22 cellular contexts compared by ENCODE assay signal in the genomic region with DNA sequence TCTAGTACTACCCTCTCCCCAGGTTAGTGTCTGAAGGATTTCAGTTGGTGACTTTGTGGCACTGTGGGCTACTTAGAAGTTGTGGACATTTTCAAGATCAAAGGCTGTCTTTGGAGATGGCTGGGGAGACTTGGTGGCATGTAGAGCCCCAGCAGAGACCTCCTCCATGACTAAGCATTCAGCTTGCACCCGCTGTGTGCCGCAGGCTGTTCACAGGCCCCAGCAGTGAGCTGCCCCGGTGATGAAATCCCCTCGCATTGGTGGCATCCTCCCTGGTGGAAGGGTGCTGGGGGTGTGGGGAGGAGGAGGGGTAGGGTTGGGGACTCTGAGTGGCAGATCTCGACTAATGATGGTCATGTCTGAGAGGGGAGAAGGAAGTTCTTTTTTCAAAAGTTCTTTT.
DNase-seq lines count a peak whose midpoint lies in the region; ATAC-seq and TF ChIP-seq lines count a peak whose summit lies in the region.
"Had no signal": no experiment of that assay in that cellular context is flagged by ENCODE, and none has a peak within 500 bp of the region (broad histone marks: within the 10 kb centered on the region; RNA-seq: fewer than 3 reads in every experiment).

No MANE protein-coding gene starts in this region.

- peaks cover 19% of the 10 kb centered on the region for H3K4me1 Mint-ChIP-seq in WTC11
- H3K4me1 Mint-ChIP-seq in nephron = peaks cover 74% of the 10 kb centered on the region

- no peak for ATAC-seq in heart left ventricle
- no peak for ATAC-seq in WTC11
- no peak for ATAC-seq in GM19035 (IDR thresholded peaks at IDR 0.05; ENCODE audit: unreplicated experiment)
- ATAC-seq: stimulated activated naive CD8-positive, alpha-beta T cell treated with anti-CD3 and anti-CD28 coated beads, Interleukin-15, Interleukin-2, amounts not matched to agents 100 U/mL and 50 U/mL, for 24 hours had no signal

- H3K27me3 ChIP-seq in heart left ventricle = no peaks in the 10 kb centered on the region
- H3K27me3 ChIP-seq: brain microvascular endothelial cell, transverse colon had no signal

- H3K36me3 Mint-ChIP-seq in WTC11 = no peaks in the 10 kb centered on the region
- H3K36me3 Mint-ChIP-seq in nephron (ENCODE audit: low read depth) = peaks cover 3% of the 10 kb centered on the region

- no peak overlapping the region for H3K4me3 ChIP-seq in heart left ventricle
- H3K4me3 ChIP-seq: transverse colon had no signal

- intact Hi-C loops in heart left ventricle (cut with DNase I) (loop anchor here in 4 of 10 donors (5.0 kb wide), 2 partner anchors 34 to 49 kb away; no protein-coding TSS in a partner anchor), cardiac septum (cut with DNase I) (no loop called here)

- no peak for TF ChIP-seq CTCF in heart left ventricle (IDR thresholded peaks at IDR 0.05)
- no peak for TF ChIP-seq CTCF in WTC11 (IDR thresholded peaks at IDR 0.05)
- no peak for TF ChIP-seq CTCF in nephron (IDR thresholded peaks at IDR 0.05; ENCODE audit: unreplicated experiment in 3 of 3)

- H3K27me3 Mint-ChIP-seq in WTC11 (ENCODE audit: low read depth) = no peaks in the 10 kb centered on the region
- peaks cover 4% of the 10 kb centered on the region for H3K27me3 Mint-ChIP-seq in nephron (ENCODE audit: low read depth)

- H3K27ac ChIP-seq in heart left ventricle = peak overlapping the region; percentile 84 to 100 (median 94)
- H3K27ac ChIP-seq: brain microvascular endothelial cell had no signal

- POLR2A ChIA-PET in WTC11 (lab: Charles Lee) = no interaction called here

- H3K4me3 Mint-ChIP-seq in WTC11 (no peak overlapping the region), nephron (no peak overlapping the region)
- H3K4me3 Mint-ChIP-seq: activated T-helper 1 cell treated with anti-CD3 and anti-CD28 coated beads, Interleukin-12 subunit alpha, Interleukin-12 subunit beta, Interleukin-2, Interleukin-4 antibody, amounts not matched to agents 30 ng/mL and 10 ng/mL and 1 ng/mL, durations not matched to agents 14 hours and 24 hours and 36 hours; endodermal cell had no signal

- peak overlapping the region; percentile 79; the same call in 1 of the 2 replicates for H3K27ac Mint-ChIP-seq in WTC11
- peak overlapping the region in 2 of 3 experiments; percentile 67 to 84 for H3K27ac Mint-ChIP-seq in nephron
- H3K27ac Mint-ChIP-seq: activated T-helper 1 cell treated with anti-CD3 and anti-CD28 coated beads, Interleukin-12 subunit alpha, Interleukin-12 subunit beta, Interleukin-2, Interleukin-4 antibody, amounts not matched to agents 30 ng/mL and 10 ng/mL and 1 ng/mL, durations not matched to agents 14 hours and 24 hours and 36 hours had no signal

- 47 to 79% (median 56%) methylated on average over 5 of the region's 5 CpGs for WGBS in heart left ventricle, 4 donors

- no peaks in the 10 kb centered on the region for H3K9me3 ChIP-seq in heart left ventricle
- H3K9me3 ChIP-seq: transverse colon had no signal

- H3K9me3 Mint-ChIP-seq in WTC11 = no peaks in the 10 kb centered on the region
- no peaks in the 10 kb centered on the region for H3K9me3 Mint-ChIP-seq in nephron
- H3K9me3 Mint-ChIP-seq: activated T-helper 1 cell treated with anti-CD3 and anti-CD28 coated beads, Interleukin-12 subunit alpha, Interleukin-12 subunit beta, Interleukin-2, Interleukin-4 antibody, amounts not matched to agents 30 ng/mL and 10 ng/mL and 1 ng/mL, durations not matched to agents 14 hours and 24 hours and 36 hours; endodermal cell had no signal

- peak in 1 of 5 donors; percentile 63 for DNase-seq in heart left ventricle
- DNase-seq in cardiac septum (ENCODE audit: low spot score) = no peak
- DNase-seq in WTC11 (ENCODE audit: low spot score) = no peak
- DNase-seq in foreskin melanocyte = no peak
- DNase-seq in NCI-H146 treated with DMSO at 0.1 percent for 48 hours (lab: John Stamatoyannopoulos, UW; ENCODE audit: unreplicated experiment) = no peak
- no peak for DNase-seq in activated CD4-positive, CD25-positive, alpha-beta regulatory T cell (lab: John Stamatoyannopoulos, UW)
- DNase-seq: activated CD4-positive, alpha-beta T cell treated with anti-CD3 and anti-CD28 coated beads for 1 hour; brain microvascular endothelial cell; EL; endodermal cell; mesenchymal stem cell; NCI-H1417; NK-92 treated with Interleukin-12 subunit alpha and Interleukin-12 subunit beta, amount 100 ng/mL, for 24 hours; occipital lobe; stimulated activated CD4-positive, alpha-beta T cell treated with anti-CD3 and anti-CD28 coated beads, Interleukin-12 subunit alpha, Interleukin-12 subunit beta, amount 100 ng/mL, for 4 hours; stimulated activated CD4-positive, alpha-beta T cell treated with anti-CD3 and anti-CD28 coated beads, Interleukin-4, amount 100 ng/mL, for 4 hours; stimulated activated naive CD8-positive, alpha-beta T cell treated with anti-CD3 and anti-CD28 coated beads, Interleukin-15, Interleukin-2, amounts not matched to agents 100 U/mL and 50 U/mL, for 24 hours; T1000; transverse colon had no signal

- CTCF ChIA-PET in WTC11 (lab: Charles Lee) = interaction anchor here (1.3 kb wide), 1 partner anchor 24 kb away, joined by 8 read pairs; no protein-coding TSS in a partner anchor

- H3K4me1 ChIP-seq in heart left ventricle = peaks cover 15 to 99% (median 88%) of the 10 kb centered on the region in 12 donors

- no peaks in the 10 kb centered on the region for H3K36me3 ChIP-seq in heart left ventricle
- H3K36me3 ChIP-seq: brain microvascular endothelial cell, transverse colon had no signal

- TF ChIP-seq POLR2A in heart left ventricle (IDR thresholded peaks at IDR 0.05) = no peak

TF ChIP-seq in WTC11, 78 proteins besides CTCF, POLR2A, EP300 and RAD21 (continues in another document):
- TF ChIP-seq IRF2 (CRISPR knock-in tag; IDR thresholded peaks at IDR 0.05; ENCODE audit: borderline replicate concordance, low read depth) (no peak), OVOL2 (CRISPR knock-in tag; IDR thresholded peaks at IDR 0.05; ENCODE audit: borderline replicate concordance) (no peak), CREB1 (CRISPR knock-in tag; IDR thresholded peaks at IDR 0.05) (no peak), JUN (CRISPR knock-in tag; IDR thresholded peaks at IDR 0.05) (no peak)
- TF ChIP-seq, protein P1, sequence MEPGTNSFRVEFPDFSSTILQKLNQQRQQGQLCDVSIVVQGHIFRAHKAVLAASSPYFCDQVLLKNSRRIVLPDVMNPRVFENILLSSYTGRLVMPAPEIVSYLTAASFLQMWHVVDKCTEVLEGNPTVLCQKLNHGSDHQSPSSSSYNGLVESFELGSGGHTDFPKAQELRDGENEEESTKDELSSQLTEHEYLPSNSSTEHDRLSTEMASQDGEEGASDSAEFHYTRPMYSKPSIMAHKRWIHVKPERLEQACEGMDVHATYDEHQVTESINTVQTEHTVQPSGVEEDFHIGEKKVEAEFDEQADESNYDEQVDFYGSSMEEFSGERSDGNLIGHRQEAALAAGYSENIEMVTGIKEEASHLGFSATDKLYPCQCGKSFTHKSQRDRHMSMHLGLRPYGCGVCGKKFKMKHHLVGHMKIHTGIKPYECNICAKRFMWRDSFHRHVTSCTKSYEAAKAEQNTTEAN (CRISPR knock-in tag; IDR thresholded peaks at IDR 0.05) = no peak
- TF ChIP-seq, protein P2, sequence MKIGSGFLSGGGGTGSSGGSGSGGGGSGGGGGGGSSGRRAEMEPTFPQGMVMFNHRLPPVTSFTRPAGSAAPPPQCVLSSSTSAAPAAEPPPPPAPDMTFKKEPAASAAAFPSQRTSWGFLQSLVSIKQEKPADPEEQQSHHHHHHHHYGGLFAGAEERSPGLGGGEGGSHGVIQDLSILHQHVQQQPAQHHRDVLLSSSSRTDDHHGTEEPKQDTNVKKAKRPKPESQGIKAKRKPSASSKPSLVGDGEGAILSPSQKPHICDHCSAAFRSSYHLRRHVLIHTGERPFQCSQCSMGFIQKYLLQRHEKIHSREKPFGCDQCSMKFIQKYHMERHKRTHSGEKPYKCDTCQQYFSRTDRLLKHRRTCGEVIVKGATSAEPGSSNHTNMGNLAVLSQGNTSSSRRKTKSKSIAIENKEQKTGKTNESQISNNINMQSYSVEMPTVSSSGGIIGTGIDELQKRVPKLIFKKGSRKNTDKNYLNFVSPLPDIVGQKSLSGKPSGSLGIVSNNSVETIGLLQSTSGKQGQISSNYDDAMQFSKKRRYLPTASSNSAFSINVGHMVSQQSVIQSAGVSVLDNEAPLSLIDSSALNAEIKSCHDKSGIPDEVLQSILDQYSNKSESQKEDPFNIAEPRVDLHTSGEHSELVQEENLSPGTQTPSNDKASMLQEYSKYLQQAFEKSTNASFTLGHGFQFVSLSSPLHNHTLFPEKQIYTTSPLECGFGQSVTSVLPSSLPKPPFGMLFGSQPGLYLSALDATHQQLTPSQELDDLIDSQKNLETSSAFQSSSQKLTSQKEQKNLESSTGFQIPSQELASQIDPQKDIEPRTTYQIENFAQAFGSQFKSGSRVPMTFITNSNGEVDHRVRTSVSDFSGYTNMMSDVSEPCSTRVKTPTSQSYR (CRISPR knock-in tag; IDR thresholded peaks at IDR 0.05) = no peak
- TF ChIP-seq, protein P3, sequence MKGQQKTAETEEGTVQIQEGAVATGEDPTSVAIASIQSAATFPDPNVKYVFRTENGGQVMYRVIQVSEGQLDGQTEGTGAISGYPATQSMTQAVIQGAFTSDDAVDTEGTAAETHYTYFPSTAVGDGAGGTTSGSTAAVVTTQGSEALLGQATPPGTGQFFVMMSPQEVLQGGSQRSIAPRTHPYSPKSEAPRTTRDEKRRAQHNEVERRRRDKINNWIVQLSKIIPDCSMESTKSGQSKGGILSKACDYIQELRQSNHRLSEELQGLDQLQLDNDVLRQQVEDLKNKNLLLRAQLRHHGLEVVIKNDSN (CRISPR knock-in tag; IDR thresholded peaks at IDR 0.05) = no peak
- TF ChIP-seq, protein P4, sequence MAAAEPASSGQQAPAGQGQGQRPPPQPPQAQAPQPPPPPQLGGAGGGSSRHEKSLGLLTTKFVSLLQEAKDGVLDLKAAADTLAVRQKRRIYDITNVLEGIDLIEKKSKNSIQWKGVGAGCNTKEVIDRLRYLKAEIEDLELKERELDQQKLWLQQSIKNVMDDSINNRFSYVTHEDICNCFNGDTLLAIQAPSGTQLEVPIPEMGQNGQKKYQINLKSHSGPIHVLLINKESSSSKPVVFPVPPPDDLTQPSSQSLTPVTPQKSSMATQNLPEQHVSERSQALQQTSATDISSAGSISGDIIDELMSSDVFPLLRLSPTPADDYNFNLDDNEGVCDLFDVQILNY (CRISPR knock-in tag; IDR thresholded peaks at IDR 0.05) = no peak
